ENCODE assay signal across 1 cellular context in genomic region chrX:21946925-21947641, GRCh38.
TF ChIP-seq lines count a peak whose summit lies in the region.

No MANE protein-coding gene starts in this region.

TF ChIP-seq in WTC11, 78 proteins besides CTCF, POLR2A, EP300 and RAD21 (continued from another document):
- TF ChIP-seq ZBTB43 (CRISPR knock-in tag; IDR thresholded peaks at IDR 0.05) (no peak), E2F4 (CRISPR knock-in tag; IDR thresholded peaks at IDR 0.05; ENCODE audit: borderline replicate concordance, low read depth) (no peak), NFE2L1 (CRISPR knock-in tag; IDR thresholded peaks at IDR 0.05) (no peak), RORB (CRISPR knock-in tag; IDR thresholded peaks at IDR 0.05) (no peak), ZNF423 (CRISPR knock-in tag; IDR thresholded peaks at IDR 0.05) (no peak), ZNF121 (CRISPR knock-in tag; IDR thresholded peaks at IDR 0.05) (no peak), CREB1 (CRISPR knock-in tag; IDR thresholded peaks at IDR 0.05) (no peak), ZNF281 (CRISPR knock-in tag; IDR thresholded peaks at IDR 0.05) (no peak), ZMAT4 (CRISPR knock-in tag; IDR thresholded peaks at IDR 0.05) (no peak), ZNF232 (CRISPR knock-in tag; IDR thresholded peaks at IDR 0.05) (no peak), ZNF263 (CRISPR knock-in tag; IDR thresholded peaks at IDR 0.05; ENCODE audit: low read depth) (no peak), SP1 (CRISPR knock-in tag; conservative IDR thresholded peaks at IDR 0.05) (no peak), STAT6 (CRISPR knock-in tag; conservative IDR thresholded peaks at IDR 0.05; ENCODE audit: low read depth) (no peak), NR2C2 (CRISPR knock-in tag; IDR thresholded peaks at IDR 0.05) (no peak), ETV6 (CRISPR knock-in tag; IDR thresholded peaks at IDR 0.05) (no peak), ZNF138 (CRISPR knock-in tag; conservative IDR thresholded peaks at IDR 0.05) (no peak)
